ENCODE assay signal across 1 cellular context in the genomic region with DNA sequence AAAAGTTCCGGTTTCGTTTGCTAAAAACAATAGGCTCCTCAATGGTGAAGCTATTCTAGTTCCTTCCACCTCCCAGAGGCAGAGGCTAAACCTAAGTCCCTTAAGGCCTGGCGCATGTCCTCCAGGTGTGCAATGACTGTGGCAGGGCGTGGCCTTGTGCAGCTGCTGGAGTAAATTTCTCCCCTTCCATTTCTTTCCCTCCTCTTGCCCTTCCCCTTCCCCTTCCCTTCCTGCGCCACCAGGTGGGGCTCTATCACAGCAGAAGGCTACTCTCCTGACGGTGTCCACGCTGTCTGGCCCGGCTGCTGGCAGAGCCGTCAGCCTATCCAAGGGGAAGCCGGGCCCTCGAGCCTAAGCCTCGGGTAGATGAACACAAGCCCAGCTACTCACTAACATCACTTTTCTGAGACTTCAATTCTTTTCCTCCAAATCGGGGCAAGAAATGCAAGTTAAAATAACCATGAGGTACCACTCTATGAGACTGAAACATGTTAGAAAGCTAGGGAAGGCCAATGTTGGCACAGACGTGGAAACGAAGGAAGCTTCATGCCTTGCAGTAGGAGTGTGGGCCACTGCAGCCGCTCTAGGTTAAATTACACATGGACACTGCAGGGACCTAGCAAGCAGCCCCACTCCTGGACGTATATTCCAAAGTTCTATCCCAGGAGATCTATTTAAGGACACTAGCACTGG.
TF ChIP-seq lines count a peak whose summit lies in the region.

No MANE protein-coding gene starts in this region.

TF ChIP-seq in IMR-90, 13 proteins besides CTCF, POLR2A, EP300 and RAD21:
- TF ChIP-seq CHD1 (IDR thresholded peaks at IDR 0.05; ENCODE audit: low read depth, low read length) = no peak
- TF ChIP-seq SMC3 (IDR thresholded peaks at IDR 0.05; ENCODE audit: low read depth, low read length) = peak; percentile 47; the same call in 1 of the 2 replicates
TF ChIP-seq in IMR-90: peak in this region for 1.
